In the genomic region with DNA sequence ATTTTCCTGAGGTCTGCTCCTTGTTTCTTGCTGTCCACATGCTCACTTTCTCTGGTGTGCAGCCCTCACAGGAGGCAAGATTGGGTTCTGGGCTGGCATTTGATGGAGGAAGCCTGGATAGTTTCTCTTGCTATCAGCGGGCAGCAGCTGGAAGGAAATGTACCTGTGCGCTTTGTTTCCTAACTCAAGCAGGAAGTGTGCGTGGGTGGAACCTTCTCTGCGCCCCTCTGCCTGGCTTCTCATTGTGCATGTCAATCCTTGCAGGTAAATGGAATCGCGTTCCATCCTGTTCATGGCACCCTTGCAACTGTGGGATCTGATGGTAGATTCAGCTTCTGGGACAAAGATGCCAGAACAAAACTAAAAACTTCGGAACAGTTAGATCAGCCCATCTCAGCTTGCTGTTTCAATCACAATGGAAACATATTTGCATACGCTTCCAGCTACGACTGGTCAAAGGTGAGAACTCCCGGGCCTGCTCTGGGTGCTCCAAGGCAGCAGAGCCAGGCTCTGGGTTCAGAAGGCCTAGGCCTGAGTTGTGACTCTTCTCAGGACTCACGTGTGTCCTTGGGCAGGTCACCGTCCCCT, we compare ENCODE assay signal across 23 cellular contexts. TPM values are rescaled to one million over a fixed set of nuclear protein-coding genes. Genes with fewer than 3 reads are reported as not detected.
A peak's percentile ranks its signal among the peaks of the same experiment; 100 is the strongest.
DNase-seq lines count a peak whose midpoint lies in the region; ATAC-seq and TF ChIP-seq lines count a peak whose summit lies in the region.
"Had no signal": no experiment of that assay in that cellular context is flagged by ENCODE, and none has a peak within 500 bp of the region (broad histone marks: within the 10 kb centered on the region; RNA-seq: fewer than 3 reads in every experiment).

No MANE protein-coding gene starts in this region.

- H3K27me3 ChIP-seq in CD4-positive, CD25-positive, alpha-beta regulatory T cell (ENCODE audit: control insufficient read depth, insufficient read depth, low read length): no peaks in the 10 kb centered on the region
- H3K27me3 ChIP-seq in HUES6 (ENCODE audit: control insufficient read depth, insufficient read depth, low read length) (no peaks in the 10 kb centered on the region), suprapubic skin (no peaks in the 10 kb centered on the region)
- H3K27me3 ChIP-seq: MG63 had no signal

- peaks cover 3% of the 10 kb centered on the region for H3K4me1 ChIP-seq in CD4-positive, CD25-positive, alpha-beta regulatory T cell (ENCODE audit: control insufficient read depth, insufficient read depth, low read length, poor library complexity, severe bottlenecking)
- H3K4me1 ChIP-seq in HUES6 (ENCODE audit: control insufficient read depth, insufficient read depth, low read length): peaks cover 7% of the 10 kb centered on the region
- no peaks in the 10 kb centered on the region for H3K4me1 ChIP-seq in suprapubic skin

- WGBS in suprapubic skin: 81% methylated on average over 7 of the region's 12 CpGs

- H3K9me3 Mint-ChIP-seq in CD4-positive, CD25-positive, alpha-beta regulatory T cell: no peaks in the 10 kb centered on the region
- H3K9me3 Mint-ChIP-seq in activated naive CD8-positive, alpha-beta T cell treated with anti-CD3 and anti-CD28 coated beads, Interleukin-2, amount 50 U/mL, for 24 hours: no peaks in the 10 kb centered on the region
- H3K9me3 Mint-ChIP-seq in nephron progenitor cell: no peaks in the 10 kb centered on the region
- H3K9me3 Mint-ChIP-seq: mesothelial cell of epicardium had no signal

- H3K27ac ChIP-seq in CD4-positive, CD25-positive, alpha-beta regulatory T cell (ENCODE audit: insufficient read depth, low read length, poor library complexity, severe bottlenecking): no peak overlapping the region
- H3K27ac ChIP-seq in HUES6 (ENCODE audit: low read depth, low read length): peak overlapping the region; percentile 19; the same call in 1 of the 2 replicates
- H3K27ac ChIP-seq in suprapubic skin: no peak overlapping the region
- H3K27ac ChIP-seq: thoracic aorta had no signal

- no peak overlapping the region for H3K4me3 ChIP-seq in CD4-positive, CD25-positive, alpha-beta regulatory T cell (ENCODE audit: low read depth, low read length)
- H3K4me3 ChIP-seq in HUES6 (ENCODE audit: low read depth, low read length): no peak overlapping the region
- no peak overlapping the region for H3K4me3 ChIP-seq in suprapubic skin
- H3K4me3 ChIP-seq: MG63 had no signal

- H3K27me3 Mint-ChIP-seq in CD4-positive, CD25-positive, alpha-beta regulatory T cell: no peaks in the 10 kb centered on the region
- H3K27me3 Mint-ChIP-seq in activated naive CD8-positive, alpha-beta T cell treated with anti-CD3 and anti-CD28 coated beads, Interleukin-2, amount 50 U/mL, for 24 hours: no peaks in the 10 kb centered on the region
- H3K27me3 Mint-ChIP-seq in nephron progenitor cell (ENCODE audit: low read depth, poor library complexity): peaks cover 2% of the 10 kb centered on the region

- H3K9ac ChIP-seq in HUES6 (ENCODE audit: low read length): no peak overlapping the region

- H3K4me1 Mint-ChIP-seq in CD4-positive, CD25-positive, alpha-beta regulatory T cell: peaks cover 7 to 31% (median 15%) of the 10 kb centered on the region in 4 donors
- H3K4me1 Mint-ChIP-seq in activated naive CD8-positive, alpha-beta T cell treated with anti-CD3 and anti-CD28 coated beads, Interleukin-2, amount 50 U/mL, for 24 hours: peaks cover 27% of the 10 kb centered on the region
- no peaks in the 10 kb centered on the region for H3K4me1 Mint-ChIP-seq in nephron progenitor cell
- H3K4me1 Mint-ChIP-seq: mesothelial cell of epicardium had no signal

- TF ChIP-seq POLR2A in suprapubic skin (IDR thresholded peaks at IDR 0.05): no peak

- ATAC-seq in CD4-positive, CD25-positive, alpha-beta regulatory T cell (ENCODE audit: low read depth in 2 of 2): peak in 1 of 2 donors; percentile 43
- no peak for ATAC-seq in activated naive CD8-positive, alpha-beta T cell treated with anti-CD3 and anti-CD28 coated beads, Interleukin-2, amount 50 U/mL, for 24 hours
- no peak for ATAC-seq in HG03432 (IDR thresholded peaks at IDR 0.05; ENCODE audit: unreplicated experiment)
- ATAC-seq: HepG2 had no signal

- peak in 1 of 3 donors; percentile 32 for DNase-seq in CD4-positive, CD25-positive, alpha-beta regulatory T cell
- no peak for DNase-seq in activated naive CD8-positive, alpha-beta T cell treated with anti-CD3 and anti-CD28 coated beads, Interleukin-2, amount 50 U/mL, for 24 hours
- DNase-seq in nephron progenitor cell (no peak), AG20443 (ENCODE audit: low spot score) (no peak), suprapubic skin (ENCODE audit: low spot score in 2 of 2) (no peak)
- no peak for DNase-seq in stimulated activated CD4-positive, alpha-beta T cell treated with anti-CD3 and anti-CD28 coated beads, Interleukin-15, amount 100 ng/mL, for 24 hours
- DNase-seq: activated CD4-positive, CD25-positive, alpha-beta regulatory T cell; MG63; NCI-H226; NK-92 treated with Interleukin-12 subunit alpha and Interleukin-12 subunit beta, amount 100 ng/mL, for 24 hours; SHP77; stimulated activated CD4-positive, alpha-beta T cell treated with anti-CD3 and anti-CD28 coated beads, Interleukin-2, amount 100 ng/mL, for 48 hours; T-helper 2 cell had no signal

- TF ChIP-seq EP300 in suprapubic skin (IDR thresholded peaks at IDR 0.05): no peak

- H3K36me3 ChIP-seq in CD4-positive, CD25-positive, alpha-beta regulatory T cell (ENCODE audit: control insufficient read depth, insufficient read depth, low read length): peaks cover 94% of the 10 kb centered on the region
- H3K36me3 ChIP-seq in HUES6 (ENCODE audit: control insufficient read depth, insufficient read depth, low read length) (peaks cover 96% of the 10 kb centered on the region), suprapubic skin (peaks cover 98% of the 10 kb centered on the region)

- TF ChIP-seq CTCF in nephron progenitor cell (IDR thresholded peaks at IDR 0.05) (no peak), suprapubic skin (IDR thresholded peaks at IDR 0.05) (no peak)

- no peak overlapping the region for H3K4me3 Mint-ChIP-seq in CD4-positive, CD25-positive, alpha-beta regulatory T cell
- no peak overlapping the region for H3K4me3 Mint-ChIP-seq in activated naive CD8-positive, alpha-beta T cell treated with anti-CD3 and anti-CD28 coated beads, Interleukin-2, amount 50 U/mL, for 24 hours
- H3K4me3 Mint-ChIP-seq in nephron progenitor cell: no peak overlapping the region
- H3K4me3 Mint-ChIP-seq: mesothelial cell of epicardium had no signal

- H3K27ac Mint-ChIP-seq in CD4-positive, CD25-positive, alpha-beta regulatory T cell: peak overlapping the region in 2 of 3 donors; percentile 78 to 91
- peak overlapping the region; percentile 23 for H3K27ac Mint-ChIP-seq in activated naive CD8-positive, alpha-beta T cell treated with anti-CD3 and anti-CD28 coated beads, Interleukin-2, amount 50 U/mL, for 24 hours
- H3K27ac Mint-ChIP-seq in nephron progenitor cell: peak overlapping the region; percentile 47
- H3K27ac Mint-ChIP-seq: mesothelial cell of epicardium had no signal

- H3K9me3 ChIP-seq in CD4-positive, CD25-positive, alpha-beta regulatory T cell (ENCODE audit: control insufficient read depth in 2 of 2, low read length in 2 of 2): no peaks in the 10 kb centered on the region
- H3K9me3 ChIP-seq in HUES6 (ENCODE audit: control insufficient read depth, insufficient read depth, low read depth, low read length) (no peaks in the 10 kb centered on the region), suprapubic skin (no peaks in the 10 kb centered on the region)
- H3K9me3 ChIP-seq: MG63, thoracic aorta had no signal

- peaks cover 77% of the 10 kb centered on the region for H3K36me3 Mint-ChIP-seq in CD4-positive, CD25-positive, alpha-beta regulatory T cell
- peaks cover 67% of the 10 kb centered on the region for H3K36me3 Mint-ChIP-seq in activated naive CD8-positive, alpha-beta T cell treated with anti-CD3 and anti-CD28 coated beads, Interleukin-2, amount 50 U/mL, for 24 hours (ENCODE audit: low read depth)
- peaks cover 79% of the 10 kb centered on the region for H3K36me3 Mint-ChIP-seq in nephron progenitor cell (ENCODE audit: low read depth)

RNA-seq across cellular contexts. Expression of a gene that starts 16.8 kb away (rescaled TPM):
- total RNA-seq in CD4-positive, CD25-positive, alpha-beta regulatory T cell: 322 TPM
- 100 to 1,000 TPM in 2 of 4 donors, 10 to 100 TPM in 2; 71.9 to 163 (median 102) TPM for polyA plus RNA-seq in CD4-positive, CD25-positive, alpha-beta regulatory T cell
- 10 to 100 TPM in 3 of 4 donors, 1 to 10 TPM in 1; 8.7 to 16.7 (median 12.8) TPM for total RNA-seq in suprapubic skin

RNA-seq across cellular contexts. Expression of a gene that starts 23.4 kb away (rescaled TPM):
- total RNA-seq in CD4-positive, CD25-positive, alpha-beta regulatory T cell: 33.0 TPM
- 10 to 100 TPM; 34.5 to 52.1 (median 42.8) TPM for polyA plus RNA-seq in CD4-positive, CD25-positive, alpha-beta regulatory T cell
- 10 to 100 TPM; 31.2 to 45.1 (median 37.2) TPM for total RNA-seq in suprapubic skin

RNA-seq across cellular contexts. Expression of a gene that starts 44.8 kb away (rescaled TPM):
- not detected for total RNA-seq in CD4-positive, CD25-positive, alpha-beta regulatory T cell
- polyA plus RNA-seq in CD4-positive, CD25-positive, alpha-beta regulatory T cell: not detected
- total RNA-seq in suprapubic skin: not detected
- total RNA-seq: cardiac septum, G401, HepG2, kidney epithelial cell, mesothelial cell of epicardium, sciatic nerve, thoracic aorta had no signal
- polyA plus RNA-seq: adipose tissue, HepG2 had no signal

Comparison
In these comparisons a context has a peak if more than half of its experiments do, and no peak if none do; other contexts are left out.
1. H3K27ac Mint-ChIP-seq: peak in every context shown above with its lines; median percentile 84 in CD4-positive, CD25-positive, alpha-beta regulatory T cell; 47 in nephron progenitor cell; 23 in activated naive CD8-positive, alpha-beta T cell treated with anti-CD3 and anti-CD28 coated beads, Interleukin-2, amount 50 U/mL, for 24 hours.
2. RNA of a gene that starts 16.8 kb away (total RNA-seq): 322 TPM in CD4-positive, CD25-positive, alpha-beta regulatory T cell (single experiment); 8.7 to 16.7 TPM in suprapubic skin; every median in the first group is over 10 times any median in the second.